1 cellular context compared by ENCODE assay signal in the genomic region with DNA sequence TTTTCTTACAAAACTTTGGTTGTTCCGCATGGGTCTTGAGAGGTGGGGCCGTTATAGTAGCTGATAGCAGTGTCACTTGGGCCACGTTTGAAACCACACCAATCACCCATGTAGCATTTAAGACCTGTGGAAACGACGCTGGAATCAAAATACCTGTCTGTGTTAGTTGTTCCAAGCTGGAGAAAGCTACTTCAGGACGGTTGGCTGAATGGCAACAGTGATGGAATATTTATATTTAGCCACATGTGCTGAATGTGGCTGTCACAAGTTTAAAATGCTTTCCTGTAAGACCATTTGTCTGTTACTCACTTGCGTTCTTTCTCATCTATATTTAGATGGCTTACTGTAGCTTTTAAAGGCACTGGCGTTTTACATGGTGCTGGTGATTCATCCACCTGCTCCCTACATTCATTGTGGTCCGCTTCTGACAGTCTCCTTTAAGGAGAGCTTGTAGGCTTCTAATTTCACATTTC.
TF ChIP-seq lines count a peak whose summit lies in the region.

No MANE protein-coding gene starts in this region.

TF ChIP-seq in HepG2, 621 proteins besides CTCF, POLR2A, EP300 and RAD21:
- TF ChIP-seq MZF1 (CRISPR knock-in tag; IDR thresholded peaks at IDR 0.05; ENCODE audit: borderline replicate concordance): no peak
- TF ChIP-seq ZNF616 (CRISPR knock-in tag; IDR thresholded peaks at IDR 0.05; ENCODE audit: low read depth): no peak
- TF ChIP-seq SETDB1 (CRISPR knock-in tag; IDR thresholded peaks at IDR 0.05; ENCODE audit: borderline replicate concordance): no peak
- no peak for TF ChIP-seq HNRNPLL (IDR thresholded peaks at IDR 0.05; ENCODE audit: low read depth, low read length, poor library complexity, severe bottlenecking)
- TF ChIP-seq, protein P1, sequence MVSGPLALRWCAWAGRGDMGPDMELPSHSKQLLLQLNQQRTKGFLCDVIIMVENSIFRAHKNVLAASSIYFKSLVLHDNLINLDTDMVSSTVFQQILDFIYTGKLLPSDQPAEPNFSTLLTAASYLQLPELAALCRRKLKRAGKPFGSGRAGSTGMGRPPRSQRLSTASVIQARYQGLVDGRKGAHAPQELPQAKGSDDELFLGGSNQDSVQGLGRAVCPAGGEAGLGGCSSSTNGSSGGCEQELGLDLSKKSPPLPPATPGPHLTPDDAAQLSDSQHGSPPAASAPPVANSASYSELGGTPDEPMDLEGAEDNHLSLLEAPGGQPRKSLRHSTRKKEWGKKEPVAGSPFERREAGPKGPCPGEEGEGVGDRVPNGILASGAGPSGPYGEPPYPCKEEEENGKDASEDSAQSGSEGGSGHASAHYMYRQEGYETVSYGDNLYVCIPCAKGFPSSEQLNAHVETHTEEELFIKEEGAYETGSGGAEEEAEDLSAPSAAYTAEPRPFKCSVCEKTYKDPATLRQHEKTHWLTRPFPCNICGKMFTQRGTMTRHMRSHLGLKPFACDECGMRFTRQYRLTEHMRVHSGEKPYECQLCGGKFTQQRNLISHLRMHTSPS (CRISPR knock-in tag; IDR thresholded peaks at IDR 0.05; ENCODE audit: low read depth): no peak
- no peak for TF ChIP-seq SSRP1 (CRISPR knock-in tag; IDR thresholded peaks at IDR 0.05)
- no peak for TF ChIP-seq SRF (IDR thresholded peaks at IDR 0.05; ENCODE audit: low read depth, low read length)
- TF ChIP-seq LBX2 (CRISPR knock-in tag; IDR thresholded peaks at IDR 0.05; ENCODE audit: borderline replicate concordance): no peak
- no peak for TF ChIP-seq ZFY (CRISPR knock-in tag; IDR thresholded peaks at IDR 0.05)
- no peak for TF ChIP-seq SIN3B (IDR thresholded peaks at IDR 0.05; ENCODE audit: low read length)
- TF ChIP-seq DMAP1 (CRISPR knock-in tag; IDR thresholded peaks at IDR 0.05): no peak
- TF ChIP-seq BHLHE40 (IDR thresholded peaks at IDR 0.05; ENCODE audit: low read length): no peak
- no peak for TF ChIP-seq MIER2 (CRISPR knock-in tag; IDR thresholded peaks at IDR 0.05)
- TF ChIP-seq ZNF747 (CRISPR knock-in tag; IDR thresholded peaks at IDR 0.05; ENCODE audit: borderline replicate concordance): no peak
- TF ChIP-seq ZNF317 (CRISPR knock-in tag; IDR thresholded peaks at IDR 0.05): no peak
- TF ChIP-seq YY1 (IDR thresholded peaks at IDR 0.05; ENCODE audit: insufficient read depth, insufficient replicate concordance, low read depth, low read length): no peak
- no peak for TF ChIP-seq ZNF83 (CRISPR knock-in tag; IDR thresholded peaks at IDR 0.05; ENCODE audit: borderline replicate concordance)
